Comparison of ENCODE assay signal across 11 cellular contexts in genomic region chr5:155147222-155147621, GRCh38.
DNase-seq lines count a peak whose midpoint lies in the region; ATAC-seq, FAIRE-seq and TF ChIP-seq lines count a peak whose summit lies in the region.
"Had no signal": no experiment of that assay in that cellular context is flagged by ENCODE, and none has a peak within 500 bp of the region (broad histone marks: within the 10 kb centered on the region; RNA-seq: fewer than 3 reads in every experiment).

No MANE protein-coding gene starts in this region.

- H2AFZ ChIP-seq in GM12878 (ENCODE audit: control insufficient read depth, low read depth, low read length): no peak overlapping the region

- H3K4me3 ChIP-seq in GM12878: no peak overlapping the region

- H3K27me3 Mint-ChIP-seq in CD4-positive, alpha-beta T cell: peaks cover 10% of the 10 kb centered on the region

- no peak for TF ChIP-seq RAD21 in GM12878 (IDR thresholded peaks at IDR 0.05; ENCODE audit: insufficient read depth, low read depth, low read length)

- H3K79me2 ChIP-seq in GM12878 (ENCODE audit: control insufficient read depth, insufficient read depth, low read length): no peaks in the 10 kb centered on the region

- H3K27ac ChIP-seq in CD4-positive, alpha-beta T cell (ENCODE audit: low read depth, low read length): no peak overlapping the region
- H3K27ac ChIP-seq in GM12878 (ENCODE audit: control insufficient read depth, insufficient read depth): no peak overlapping the region

- no peaks in the 10 kb centered on the region for H3K9me3 Mint-ChIP-seq in CD4-positive, alpha-beta T cell
- H3K9me3 Mint-ChIP-seq: activated T-cell treated with anti-CD3 and anti-CD28 coated beads, Interleukin-2, amount 50 U/mL, for 24 hours; central memory CD8-positive, alpha-beta T cell; naive B cell had no signal

- peak; percentile 14 for TF ChIP-seq CTCF in CD4-positive, alpha-beta T cell (IDR thresholded peaks at IDR 0.05)
- peak; percentile 8 to 17 (median 11); a peak in 2 of 6 replicates for TF ChIP-seq CTCF in GM12878 (IDR thresholded peaks at IDR 0.05 in 2 of 3, conservative IDR thresholded peaks at IDR 0.05 in 1 of 3; ENCODE audit: control insufficient read depth in 2 of 3, extremely low read depth in 1 of 3, insufficient read depth in 1 of 3, low read depth in 3 of 3, low read length in 3 of 3)

- SMC1A ChIA-PET in GM12878 (lab: Charles Lee; ENCODE audit: uncharacterized antibody, unreplicated experiment): interaction anchor here (1.1 to 1.3 kb wide), 3 partner anchors 10 to 201 kb away, joined by 3 to 4 read pairs (median 4); no protein-coding TSS in a partner anchor

- no peaks in the 10 kb centered on the region for H3K36me3 Mint-ChIP-seq in CD4-positive, alpha-beta T cell (ENCODE audit: low read depth)
- H3K36me3 Mint-ChIP-seq: naive B cell had no signal

- no peaks in the 10 kb centered on the region for H3K4me1 ChIP-seq in GM12878 (ENCODE audit: control insufficient read depth, insufficient read depth, low read length)

- no peak for ATAC-seq in CD4-positive, alpha-beta T cell (ENCODE audit: poor library complexity)
- no peak for ATAC-seq in GM12878
- ATAC-seq in GM21825 (IDR thresholded peaks at IDR 0.05; ENCODE audit: unreplicated experiment): no peak
- ATAC-seq in HG02970 (IDR thresholded peaks at IDR 0.05; ENCODE audit: low FRiP score, unreplicated experiment): no peak
- no peak for ATAC-seq in GM19463 (IDR thresholded peaks at IDR 0.05; ENCODE audit: unreplicated experiment)

- intact Hi-C loops in CD4-positive, alpha-beta T cell (cut with DNase I, micrococcal nuclease): loop anchor here in 1 of 2 experiments (5.0 to 10.0 kb wide), 2 partner anchors 495 to 682 kb away; no protein-coding TSS in a partner anchor
- intact Hi-C loops in GM12878 (cut with micrococcal nuclease; ENCODE audit: unreplicated experiment): loop anchor here (10.0 kb wide), 1 partner anchor 172 kb away; no protein-coding TSS in a partner anchor

- DNase-seq in CD4-positive, alpha-beta T cell: no peak
- DNase-seq in LHCN-M2 (ENCODE audit: low read depth): peak; percentile 8
- DNase-seq in GM12878 (ENCODE audit: low read depth, low spot score): no peak
- peak; percentile 12 to 27 for DNase-seq in lung microvascular endothelial cell (ENCODE audit: low read depth in 2 of 2)
- DNase-seq in amniotic stem cell (lab: John Stamatoyannopoulos, UW): no peak
- DNase-seq: activated T-cell treated with anti-CD3 and anti-CD28 coated beads, Interleukin-2, amount 50 U/mL, for 24 hours; naive B cell had no signal

- no peak overlapping the region for H3K27ac Mint-ChIP-seq in CD4-positive, alpha-beta T cell
- H3K27ac Mint-ChIP-seq: activated T-cell treated with anti-CD3 and anti-CD28 coated beads, Interleukin-2, amount 50 U/mL, for 24 hours; naive B cell had no signal

- H3K27me3 ChIP-seq in CD4-positive, alpha-beta T cell (ENCODE audit: control insufficient read depth, insufficient read depth, low read length): peaks cover 3% of the 10 kb centered on the region
- no peaks in the 10 kb centered on the region; a peak in 2 of 4 replicates for H3K27me3 ChIP-seq in GM12878 (replicated peaks in 1 of 2; ENCODE audit: control insufficient read depth in 2 of 2, insufficient read depth in 2 of 2, low read length in 1 of 2)

- H3K36me3 ChIP-seq in GM12878 (ENCODE audit: control insufficient read depth in 2 of 2, insufficient read depth in 2 of 2, low read length in 1 of 2): no peaks in the 10 kb centered on the region

- H3K9ac ChIP-seq in GM12878 (ENCODE audit: control insufficient read depth, insufficient read depth, low read length): no peak overlapping the region

- POLR2A ChIA-PET in CD4-positive, alpha-beta T cell (lab: Charles Lee): no interaction called here
- POLR2A ChIA-PET in GM12878 (lab: Charles Lee): no interaction called here

- no peak for TF ChIP-seq EP300 in GM12878 (IDR thresholded peaks at IDR 0.05; ENCODE audit: borderline replicate concordance in 1 of 2, control insufficient read depth in 1 of 2, low read depth in 2 of 2, low read length in 2 of 2)

- H3K4me1 Mint-ChIP-seq in CD4-positive, alpha-beta T cell (ENCODE audit: low read depth): no peaks in the 10 kb centered on the region
- H3K4me1 Mint-ChIP-seq: central memory CD8-positive, alpha-beta T cell; naive B cell had no signal

- FAIRE-seq in GM12878 (lab: Jason Lieb, UNC): no peak

- no peak overlapping the region for H3K4me3 Mint-ChIP-seq in CD4-positive, alpha-beta T cell
- H3K4me3 Mint-ChIP-seq: activated T-cell treated with anti-CD3 and anti-CD28 coated beads, Interleukin-2, amount 50 U/mL, for 24 hours; central memory CD8-positive, alpha-beta T cell; naive B cell had no signal

- no peak for TF ChIP-seq POLR2A in GM12878 (IDR thresholded peaks at IDR 0.05; ENCODE audit: low read depth, low read length)

- CTCF ChIA-PET in CD4-positive, alpha-beta T cell (lab: Charles Lee): no interaction called here
- CTCF ChIA-PET in GM12878 (lab: Yijun Ruan, JAX): interaction anchor here (0.8 to 2.5 kb wide), 2 partner anchors 7 to 10 kb away, joined by 3 to 7 read pairs; no protein-coding TSS in a partner anchor

- H4K20me1 ChIP-seq in GM12878 (ENCODE audit: control insufficient read depth, insufficient read depth): no peaks in the 10 kb centered on the region

- no peak overlapping the region for H3K4me2 ChIP-seq in GM12878 (ENCODE audit: control insufficient read depth, insufficient read depth)

- in situ Hi-C loops in GM12878 (cut with MboI): no loop called here

- no TSS peak for BruUV-seq in GM12878 (replicated peaks; lab: Mats Ljungman, UMichigan)

- RAD21 ChIA-PET in GM12878 (lab: Charles Lee; ENCODE audit: unreplicated experiment): interaction anchor here (1.3 kb wide), 1 partner anchor 194 kb away, joined by 3 read pairs; no protein-coding TSS in a partner anchor

- no peaks in the 10 kb centered on the region for H3K9me3 ChIP-seq in CD4-positive, alpha-beta T cell (ENCODE audit: control insufficient read depth, low read length)
- no peaks in the 10 kb centered on the region for H3K9me3 ChIP-seq in GM12878 (replicated peaks; ENCODE audit: control insufficient read depth, insufficient read depth, low read length)

- WGBS in GM12878 (ENCODE audit: insufficient coverage, insufficient replicate concordance, low lambda C conversion rate, missing lambda C conversion rate): 0% methylated on average over 2 of the region's 2 CpGs

TF ChIP-seq in GM12878, 131 proteins besides CTCF, POLR2A, EP300 and RAD21:
- TF ChIP-seq SMC3 (IDR thresholded peaks at IDR 0.05; ENCODE audit: borderline replicate concordance, low read length): peak; percentile 8; the same call in 1 of the 2 replicates
- TF ChIP-seq MYC (IDR thresholded peaks at IDR 0.05; ENCODE audit: insufficient read depth, insufficient read length, insufficient replicate concordance, low read length, severe bottlenecking): no peak

Comparison
In these comparisons a context has a peak if more than half of its experiments do, and no peak if none do; other contexts are left out.
1. DNase-seq: peak in LHCN-M2 (single experiment) and lung microvascular endothelial cell (2 of 2); none in CD4-positive, alpha-beta T cell (0 of 10), GM12878 (single experiment) and amniotic stem cell (single experiment).